ENCODE assay signal across 2 cellular contexts in the genomic region with DNA sequence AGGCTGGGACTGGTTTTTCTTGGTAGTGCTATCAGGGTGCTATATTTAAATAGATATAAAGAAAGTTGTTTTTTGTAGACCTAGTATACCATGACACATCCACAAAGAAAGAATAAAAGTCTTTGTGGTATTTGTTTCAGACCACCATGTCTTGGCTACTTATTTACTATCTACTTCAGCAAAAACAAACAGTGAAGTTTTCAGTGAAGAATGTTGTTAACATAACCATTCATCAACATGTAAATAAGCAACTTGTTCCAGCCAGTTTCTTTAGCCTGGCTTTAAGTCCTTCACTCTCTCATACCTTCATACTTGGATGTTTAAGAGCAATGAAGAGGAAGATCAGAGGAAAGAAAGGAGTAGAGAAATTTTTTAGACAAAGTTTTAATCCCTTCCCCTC.
A peak's percentile ranks its signal among the peaks of the same experiment; 100 is the strongest.
TF ChIP-seq lines count a peak whose summit lies in the region.

No MANE protein-coding gene starts in this region.

TF ChIP-seq in A549, 52 proteins besides CTCF, POLR2A, EP300 and RAD21 (continued from another document):
- TF ChIP-seq POLR2AphosphoS2 (conservative IDR thresholded peaks at IDR 0.05; ENCODE audit: low read length): no peak
- no peak for TF ChIP-seq CEBPB (IDR thresholded peaks at IDR 0.05)
- TF ChIP-seq NPAS2 (CRISPR knock-in tag; IDR thresholded peaks at IDR 0.05; ENCODE audit: borderline replicate concordance): no peak
- TF ChIP-seq MAFK (IDR thresholded peaks at IDR 0.05; ENCODE audit: partially characterized antibody): no peak
- TF ChIP-seq HOXB5 (CRISPR knock-in tag; IDR thresholded peaks at IDR 0.05): no peak
- no peak for TF ChIP-seq TFCP2L1 (CRISPR knock-in tag; IDR thresholded peaks at IDR 0.05)
- TF ChIP-seq, protein P1, sequence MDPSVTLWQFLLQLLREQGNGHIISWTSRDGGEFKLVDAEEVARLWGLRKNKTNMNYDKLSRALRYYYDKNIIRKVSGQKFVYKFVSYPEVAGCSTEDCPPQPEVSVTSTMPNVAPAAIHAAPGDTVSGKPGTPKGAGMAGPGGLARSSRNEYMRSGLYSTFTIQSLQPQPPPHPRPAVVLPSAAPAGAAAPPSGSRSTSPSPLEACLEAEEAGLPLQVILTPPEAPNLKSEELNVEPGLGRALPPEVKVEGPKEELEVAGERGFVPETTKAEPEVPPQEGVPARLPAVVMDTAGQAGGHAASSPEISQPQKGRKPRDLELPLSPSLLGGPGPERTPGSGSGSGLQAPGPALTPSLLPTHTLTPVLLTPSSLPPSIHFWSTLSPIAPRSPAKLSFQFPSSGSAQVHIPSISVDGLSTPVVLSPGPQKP (IDR thresholded peaks at IDR 0.05; ENCODE audit: low read depth, low read length): no peak
- TF ChIP-seq EHF (CRISPR knock-in tag; IDR thresholded peaks at IDR 0.05): no peak
- TF ChIP-seq PBX3 (IDR thresholded peaks at IDR 0.05): no peak
- TF ChIP-seq HMGXB4 (CRISPR knock-in tag; IDR thresholded peaks at IDR 0.05; ENCODE audit: borderline replicate concordance): no peak
- no peak for TF ChIP-seq MAX (IDR thresholded peaks at IDR 0.05)
- no peak for TF ChIP-seq PHF8 (IDR thresholded peaks at IDR 0.05; ENCODE audit: borderline replicate concordance, low read depth)
- TF ChIP-seq FOSL2 (IDR thresholded peaks at IDR 0.05): no peak
- TF ChIP-seq FOSL2 (CRISPR knock-in tag; IDR thresholded peaks at IDR 0.05): no peak
- TF ChIP-seq ESRRA (IDR thresholded peaks at IDR 0.05; ENCODE audit: borderline replicate concordance, low read length): no peak
- TF ChIP-seq, protein P2, sequence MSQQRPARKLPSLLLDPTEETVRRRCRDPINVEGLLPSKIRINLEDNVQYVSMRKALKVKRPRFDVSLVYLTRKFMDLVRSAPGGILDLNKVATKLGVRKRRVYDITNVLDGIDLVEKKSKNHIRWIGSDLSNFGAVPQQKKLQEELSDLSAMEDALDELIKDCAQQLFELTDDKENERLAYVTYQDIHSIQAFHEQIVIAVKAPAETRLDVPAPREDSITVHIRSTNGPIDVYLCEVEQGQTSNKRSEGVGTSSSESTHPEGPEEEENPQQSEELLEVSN (IDR thresholded peaks at IDR 0.05; ENCODE audit: borderline replicate concordance, low read depth): no peak

TF ChIP-seq in H1, 55 proteins besides CTCF, POLR2A, EP300 and RAD21:
- TF ChIP-seq, protein P2 (IDR thresholded peaks at IDR 0.05): no peak
- TF ChIP-seq TEAD4 (IDR thresholded peaks at IDR 0.05; ENCODE audit: low read depth, low read length): 0 out of 2 replicates have a peak, but pooled peaks have one; percentile 3
